Comparison of ENCODE assay signal across 1 cellular context in the genomic region with DNA sequence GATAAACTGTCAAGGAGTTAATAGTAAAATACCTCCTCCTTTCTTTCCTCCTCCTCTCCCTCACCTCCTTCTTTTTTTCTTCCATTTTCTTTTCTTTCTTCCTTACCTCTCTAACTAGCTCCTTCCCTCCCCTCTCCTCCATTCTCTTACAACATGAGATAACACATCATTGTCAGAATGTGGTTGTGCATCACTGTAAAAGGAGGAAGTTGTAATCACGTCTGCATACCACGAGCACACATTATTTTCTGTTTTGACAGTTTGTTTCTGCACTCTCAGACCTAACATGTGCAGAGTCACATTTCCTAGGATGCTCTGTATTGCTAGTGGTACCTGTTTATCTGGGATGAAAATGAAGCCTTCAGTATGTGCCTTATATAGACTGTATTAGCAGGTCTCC.
TF ChIP-seq lines count a peak whose summit lies in the region.

No MANE protein-coding gene starts in this region.

TF ChIP-seq in H1, 55 proteins besides CTCF, POLR2A, EP300 and RAD21 (continued from another document):
- TF ChIP-seq PHF8 (conservative IDR thresholded peaks at IDR 0.05; ENCODE audit: low read depth, low read length) (no peak), SP2 (IDR thresholded peaks at IDR 0.05; ENCODE audit: low read length) (no peak), E2F6 (IDR thresholded peaks at IDR 0.05) (no peak), BRCA1 (IDR thresholded peaks at IDR 0.05; ENCODE audit: low read depth, low read length) (no peak), HDAC2 (IDR thresholded peaks at IDR 0.05; ENCODE audit: borderline replicate concordance in 1 of 2, low read depth in 2 of 2, low read length in 2 of 2) (no peak), GTF2F1 (IDR thresholded peaks at IDR 0.05; ENCODE audit: borderline replicate concordance, low read depth, low read length) (no peak), CHD7 (IDR thresholded peaks at IDR 0.05; ENCODE audit: insufficient replicate concordance, low read length) (no peak), POLR2AphosphoS5 (IDR thresholded peaks at IDR 0.05; ENCODE audit: low read depth, low read length) (no peak)
